In the genomic region with DNA sequence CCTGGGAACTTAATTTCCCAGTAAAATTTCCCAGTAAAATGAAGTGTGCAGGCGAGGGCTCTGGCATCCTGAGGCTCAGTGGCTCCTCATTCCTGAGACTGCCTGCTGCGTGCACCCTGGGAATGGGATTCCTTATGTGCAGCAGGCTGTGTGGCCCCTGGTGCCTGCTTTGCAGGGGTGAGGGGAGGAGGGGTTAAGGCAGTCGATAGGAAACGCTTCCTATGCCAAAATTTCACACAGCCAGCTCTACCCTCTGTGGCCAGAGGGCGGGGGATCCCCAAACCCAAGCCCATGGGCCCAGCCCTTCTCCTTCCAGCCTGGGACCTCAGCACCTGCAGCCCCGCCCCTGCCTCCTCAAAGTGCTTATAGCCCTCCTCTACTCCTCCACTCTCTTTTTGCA, we compare ENCODE assay signal across 23 cellular contexts. TPM values are rescaled to one million over a fixed set of nuclear protein-coding genes. Genes with fewer than 3 reads are reported as not detected.
DNase-seq lines count a peak whose midpoint lies in the region; ATAC-seq and TF ChIP-seq lines count a peak whose summit lies in the region.
"Had no signal": no experiment of that assay in that cellular context is flagged by ENCODE, and none has a peak within 500 bp of the region (broad histone marks: within the 10 kb centered on the region; RNA-seq: fewer than 3 reads in every experiment).

No MANE protein-coding gene starts in this region.

- no peak overlapping the region for H2AFZ ChIP-seq in HCT116 (ENCODE audit: low read depth, low read length, poor library complexity, severe bottlenecking)
- no peak overlapping the region for H2AFZ ChIP-seq in neuronal stem cell (ENCODE audit: low read length)
- H2AFZ ChIP-seq: GM23338 had no signal

- no peaks in the 10 kb centered on the region for H3K9me2 ChIP-seq in HCT116 (ENCODE audit: insufficient read depth)

- H2AK5ac ChIP-seq in neuronal stem cell (ENCODE audit: low read depth, low read length) = no peak overlapping the region

- CTCF ChIA-PET in HCT116 (lab: Charles Lee) = interaction anchor here (0.5 kb wide), 1 partner anchor 81 kb away, joined by 3 read pairs; no protein-coding TSS in a partner anchor

- H3K4me3 Mint-ChIP-seq in activated T-helper 17 cell treated with anti-CD3 and anti-CD28 coated beads, Interleukin-2, amount 50 U/mL, for 72 hours = no peak overlapping the region
- H3K4me3 Mint-ChIP-seq: CD4-positive, alpha-beta T cell; GM23338; T-helper 1 cell treated with Interleukin-12 subunit alpha and Interleukin-12 subunit beta and Interleukin-4 antibody, amounts not matched to agents 30 μg/mL and 1 μg/mL, for 36 hours had no signal

- no peak overlapping the region for H3K23ac ChIP-seq in neuronal stem cell (ENCODE audit: low read depth, low read length, poor library complexity)

- H3K4me1 Mint-ChIP-seq in activated T-helper 17 cell treated with anti-CD3 and anti-CD28 coated beads, Interleukin-2, amount 50 U/mL, for 72 hours = peaks cover 3% of the 10 kb centered on the region

- no peaks in the 10 kb centered on the region for H3K9me3 Mint-ChIP-seq in activated T-helper 17 cell treated with anti-CD3 and anti-CD28 coated beads, Interleukin-2, amount 50 U/mL, for 72 hours
- H3K9me3 Mint-ChIP-seq: CD4-positive, alpha-beta T cell; GM23338; T-helper 1 cell treated with Interleukin-12 subunit alpha and Interleukin-12 subunit beta and Interleukin-4 antibody, amounts not matched to agents 30 μg/mL and 1 μg/mL, for 36 hours had no signal

- H2BK12ac ChIP-seq in neuronal stem cell (ENCODE audit: low read length) = no peak overlapping the region

- BruUV-seq in HCT116 (replicated peaks; lab: Mats Ljungman, UMichigan) = no TSS peak

- H3K27me3 ChIP-seq in BLaER1 treated with 17β-estradiol and CSF1 and Interleukin-3, amounts not matched to agents 10 nM and 100 nM = peaks cover 0 to 40% (median 0%) of the 10 kb centered on the region in 11 experiments; a peak in 5 of 22 replicates
- no peaks in the 10 kb centered on the region for H3K27me3 ChIP-seq in HCT116 (ENCODE audit: insufficient read depth, low read length)
- no peaks in the 10 kb centered on the region for H3K27me3 ChIP-seq in neuronal stem cell (ENCODE audit: control insufficient read depth in 3 of 3, insufficient read depth in 3 of 3, low read depth in 1 of 3, low read length in 3 of 3)
- no peaks in the 10 kb centered on the region for H3K27me3 ChIP-seq in aorta (ENCODE audit: control insufficient read depth in 1 of 2, insufficient read depth in 2 of 2, low read length in 1 of 2)
- H3K27me3 ChIP-seq: BE2C, Peyer's patch had no signal

- peaks cover 0 to 34% (median 0%) of the 10 kb centered on the region in 11 experiments; a peak in 5 of 22 replicates for H4K20me1 ChIP-seq in BLaER1 treated with 17β-estradiol and CSF1 and Interleukin-3, amounts not matched to agents 10 nM and 100 nM
- H4K20me1 ChIP-seq in HCT116 (ENCODE audit: insufficient read depth) = no peaks in the 10 kb centered on the region

- no peak overlapping the region for H2BK5ac ChIP-seq in neuronal stem cell (ENCODE audit: low read length)

- no peak overlapping the region for H4K91ac ChIP-seq in neuronal stem cell (ENCODE audit: low read depth, low read length, poor library complexity)

- no peak overlapping the region for H2BK15ac ChIP-seq in neuronal stem cell (ENCODE audit: low read length)

- peak overlapping the region; percentile 27 for H3K18ac ChIP-seq in neuronal stem cell (ENCODE audit: low read length)

- no peak overlapping the region for H3K9ac ChIP-seq in BLaER1 treated with 17β-estradiol and CSF1 and Interleukin-3, amounts not matched to agents 10 nM and 100 nM
- H3K9ac ChIP-seq in HCT116 (ENCODE audit: low read length) (no peak overlapping the region), neuronal stem cell (ENCODE audit: low read depth, low read length, poor library complexity) (no peak overlapping the region)

- H3K27ac Mint-ChIP-seq in activated T-helper 17 cell treated with anti-CD3 and anti-CD28 coated beads, Interleukin-2, amount 50 U/mL, for 72 hours = no peak overlapping the region
- H3K27ac Mint-ChIP-seq: CD4-positive, alpha-beta T cell; GM23338; T-helper 1 cell treated with Interleukin-12 subunit alpha and Interleukin-12 subunit beta and Interleukin-4 antibody, amounts not matched to agents 30 μg/mL and 1 μg/mL, for 36 hours had no signal

- DNase-seq in HCT116 (ENCODE audit: low read depth, low spot score) (no peak), RPMI8226 (peak; percentile 53), neuronal stem cell (ENCODE audit: low spot score) (no peak), NCI-H226 (no peak), aorta (no peak)
- DNase-seq: BE2C; Caco-2; CD4-positive, alpha-beta T cell; DMS 273 treated with DMSO at 0.1 percent for 48 hours; DMS79 treated with DMSO at 0.1 percent for 48 hours; NCI-H1092 treated with DMSO at 0.1 percent for 48 hours; NCI-H1436 treated with DMSO at 0.1 percent for 48 hours; NCI-H2029 treated with DMSO at 0.1 percent for 48 hours; NCI-H524 treated with DMSO at 0.1 percent for 48 hours; NCI-H82 had no signal

- peaks cover 38 to 80% (median 78%) of the 10 kb centered on the region in 10 experiments for H3K4me1 ChIP-seq in BLaER1 treated with 17β-estradiol and CSF1 and Interleukin-3, amounts not matched to agents 10 nM and 100 nM
- H3K4me1 ChIP-seq in HCT116 (ENCODE audit: control insufficient read depth in 1 of 2, insufficient read depth in 2 of 2, low read length in 2 of 2) = peaks cover 13 to 16% of the 10 kb centered on the region in 2 experiments
- peaks cover 0 to 10% of the 10 kb centered on the region in 2 donors for H3K4me1 ChIP-seq in neuronal stem cell (ENCODE audit: control insufficient read depth in 2 of 2, insufficient read depth in 1 of 2, low read depth in 1 of 2, low read length in 2 of 2)
- no peaks in the 10 kb centered on the region for H3K4me1 ChIP-seq in aorta (ENCODE audit: control insufficient read depth in 1 of 2, insufficient read depth in 2 of 2, low read length in 2 of 2)
- H3K4me1 ChIP-seq: Caco-2, Peyer's patch had no signal

- POLR2A ChIA-PET in HCT116 (lab: Charles Lee) = no interaction called here

- no peak overlapping the region for H3K27ac ChIP-seq in BLaER1 treated with 17β-estradiol and CSF1 and Interleukin-3, amounts not matched to agents 10 nM and 100 nM
- H3K27ac ChIP-seq in HCT116 (ENCODE audit: low read depth, low read length) = no peak overlapping the region
- no peak overlapping the region for H3K27ac ChIP-seq in neuronal stem cell (replicated peaks; ENCODE audit: low read length)
- no peak overlapping the region for H3K27ac ChIP-seq in aorta (ENCODE audit: low read depth in 1 of 2, low read length in 2 of 2)
- H3K27ac ChIP-seq: Peyer's patch had no signal

- peaks cover 8% of the 10 kb centered on the region for H3K36me3 Mint-ChIP-seq in activated T-helper 17 cell treated with anti-CD3 and anti-CD28 coated beads, Interleukin-2, amount 50 U/mL, for 72 hours (ENCODE audit: low read depth)

- ATAC-seq in HCT116 (0 out of 2 replicates have a peak, but pooled peaks have one; percentile 21), aorta (ENCODE audit: low FRiP score) (no peak)
- no peak for ATAC-seq in activated T-helper 17 cell treated with anti-CD3 and anti-CD28 coated beads, Interleukin-2, amount 50 U/mL, for 72 hours (replicated peaks)
- ATAC-seq: GM23338, K562, Right ventricle myocardium inferior had no signal

- no peak for TF ChIP-seq RAD21 in HCT116 (IDR thresholded peaks at IDR 0.05; ENCODE audit: low read depth)

- peak overlapping the region in 9 of 11 experiments; percentile 31 to 96 (median 91); a peak in 17 of 22 replicates for H3K4me2 ChIP-seq in BLaER1 treated with 17β-estradiol and CSF1 and Interleukin-3, amounts not matched to agents 10 nM and 100 nM
- H3K4me2 ChIP-seq in HCT116 (ENCODE audit: low read length) (no peak overlapping the region), neuronal stem cell (ENCODE audit: insufficient read depth, low read length, poor library complexity, severe bottlenecking) (no peak overlapping the region)
- H3K4me2 ChIP-seq: GM23338 had no signal

- no peak for TF ChIP-seq CTCF in HCT116 (IDR thresholded peaks at IDR 0.05 in 2 of 3, conservative IDR thresholded peaks at IDR 0.05 in 1 of 3; ENCODE audit: borderline replicate concordance in 1 of 3, insufficient read depth in 1 of 3, low read depth in 2 of 3, low read length in 2 of 3)

- H2BK120ac ChIP-seq in neuronal stem cell (ENCODE audit: low read depth, low read length) = no peak overlapping the region

- H3K79me2 ChIP-seq in HCT116 (ENCODE audit: insufficient read depth, low read length) = no peaks in the 10 kb centered on the region

- WGBS in neuronal stem cell (ENCODE audit: extremely low coverage in 2 of 2, insufficient read length in 2 of 2, insufficient replicate concordance in 1 of 2), 2 donors = no CpG with 5 or more reads among the region's 6 CpGs
- WGBS in aorta, 2 donors = 78 to 85% methylated on average over 6 of the region's 6 CpGs

- intact Hi-C loops in HCT116 (cut with micrococcal nuclease) (no loop called here), aorta (cut with DNase I) (no loop called here)

- no peak overlapping the region for H3K4ac ChIP-seq in neuronal stem cell (ENCODE audit: low read length)

- H3K36me3 ChIP-seq in BLaER1 treated with 17β-estradiol and CSF1 and Interleukin-3, amounts not matched to agents 10 nM and 100 nM = peaks cover 0 to 5% (median 0%) of the 10 kb centered on the region in 11 experiments; a peak in 3 of 22 replicates
- H3K36me3 ChIP-seq in HCT116 (ENCODE audit: control insufficient read depth in 1 of 2, insufficient read depth in 2 of 2, low read length in 2 of 2) (no peaks in the 10 kb centered on the region), neuronal stem cell (replicated peaks in 1 of 2; ENCODE audit: control insufficient read depth in 2 of 2, insufficient read depth in 2 of 2, low read length in 2 of 2) (peaks cover 0 to 3% of the 10 kb centered on the region in 2 donors), aorta (ENCODE audit: control insufficient read depth in 1 of 2, insufficient read depth in 2 of 2, low read length in 1 of 2) (no peaks in the 10 kb centered on the region)
- H3K36me3 ChIP-seq: BE2C had no signal

- H3K4me3 ChIP-seq in BLaER1 treated with 17β-estradiol and CSF1 and Interleukin-3, amounts not matched to agents 10 nM and 100 nM = no peak overlapping the region
- H3K4me3 ChIP-seq in HCT116 (replicated peaks in 1 of 2; ENCODE audit: low read depth in 1 of 2, low read length in 2 of 2) (no peak overlapping the region), neuronal stem cell (ENCODE audit: low read length in 2 of 2) (no peak overlapping the region), aorta (ENCODE audit: low read length in 2 of 2) (no peak overlapping the region)
- H3K4me3 ChIP-seq: GM23338, K562, Peyer's patch had no signal

- H3K14ac ChIP-seq in neuronal stem cell (ENCODE audit: low read length) = no peak overlapping the region

- RAD21 ChIA-PET in HCT116 (lab: Charles Lee; ENCODE audit: low non-redundant PET in 1 of 2, low total read pairs in 2 of 2, uncharacterized antibody in 2 of 2, unreplicated experiment in 2 of 2) = no interaction called here

- TF ChIP-seq POLR2A in HCT116 (IDR thresholded peaks at IDR 0.05; ENCODE audit: borderline replicate concordance, extremely low read depth, insufficient read depth, insufficient read length) = no peak

- peaks cover 2% of the 10 kb centered on the region for H3K79me1 ChIP-seq in neuronal stem cell (ENCODE audit: low read depth, low read length)

- no peak overlapping the region for H4K8ac ChIP-seq in neuronal stem cell (ENCODE audit: low read depth, low read length)

- no peaks in the 10 kb centered on the region for H3K27me3 Mint-ChIP-seq in activated T-helper 17 cell treated with anti-CD3 and anti-CD28 coated beads, Interleukin-2, amount 50 U/mL, for 72 hours
- H3K27me3 Mint-ChIP-seq: CD4-positive, alpha-beta T cell had no signal

- H3K9me3 ChIP-seq in BLaER1 treated with 17β-estradiol and CSF1 and Interleukin-3, amounts not matched to agents 10 nM and 100 nM (replicated peaks in 1 of 11) = no peaks in the 10 kb centered on the region
- H3K9me3 ChIP-seq in HCT116 (ENCODE audit: control insufficient read depth in 1 of 2, insufficient read depth in 1 of 2, low read depth in 1 of 2, low read length in 2 of 2) (no peaks in the 10 kb centered on the region), neuronal stem cell (replicated peaks in 1 of 2; ENCODE audit: control insufficient read depth in 2 of 2, insufficient read depth in 1 of 2, low read depth in 1 of 2, low read length in 2 of 2) (peaks cover 0 to 3% of the 10 kb centered on the region in 2 donors), aorta (ENCODE audit: control insufficient read depth, low read length) (no peaks in the 10 kb centered on the region)
- H3K9me3 ChIP-seq: BE2C, Caco-2, Peyer's patch had no signal

RNA-seq across cellular contexts. Expression of a gene that starts 12.1 kb away (rescaled TPM):
- 1.0 TPM for total RNA-seq in HCT116 (2021; ENCODE audit: unreplicated experiment)
- 0.82 and 0.96 TPM in 2 replicates for polyA plus RNA-seq in HCT116 (2012)
- 4.8 TPM for polyA plus RNA-seq in neuronal stem cell (2013, experiment 1 of 2)
- polyA plus RNA-seq in neuronal stem cell (2013, experiment 2 of 2) = 4.5 TPM
- 1 to 10 TPM in 1 of 2 donors, under 1 TPM in 1; 0.84 to 2.1 TPM for total RNA-seq in activated T-helper 17 cell treated with anti-CD3 and anti-CD28 coated beads, Interleukin-2, amount 50 U/mL, for 72 hours
- total RNA-seq in aorta = under 1 TPM; 0.26 to 0.48 TPM
- polyA plus RNA-seq in aorta = 10 to 100 TPM in 1 of 2 donors, 1 to 10 TPM in 1; 2.3 to 11.9 TPM

RNA-seq across cellular contexts. Expression of a gene that starts 38.6 kb away (rescaled TPM):
- total RNA-seq in HCT116 (2021; ENCODE audit: unreplicated experiment) (not detected), aorta (under 1 TPM in 1 of 2 donors, not detected in 1; 0.81 TPM)
- polyA plus RNA-seq in HCT116 (2012) = 2.8 and 3.5 TPM in 2 replicates
- 1.3 TPM for polyA plus RNA-seq in neuronal stem cell (2013, experiment 1 of 2)
- polyA plus RNA-seq in neuronal stem cell (2013, experiment 2 of 2) = 0.91 TPM
- not detected for total RNA-seq in activated T-helper 17 cell treated with anti-CD3 and anti-CD28 coated beads, Interleukin-2, amount 50 U/mL, for 72 hours
- under 1 TPM; 0.25 to 0.72 TPM for polyA plus RNA-seq in aorta
- total RNA-seq: A673; Caco-2; CD4-positive, alpha-beta T cell; K562; Peyer's patch; Right ventricle myocardium inferior had no signal
- polyA plus RNA-seq: K562 had no signal

RNA-seq across cellular contexts. Expression of a gene that starts 59.0 kb away (rescaled TPM):
- total RNA-seq in HCT116 (2021; ENCODE audit: unreplicated experiment) (36.0 TPM), aorta (10 to 100 TPM; 25.0 to 25.8 TPM)
- polyA plus RNA-seq in HCT116 (2012) = 24.8 and 27.6 TPM in 2 replicates
- polyA plus RNA-seq in neuronal stem cell (2013, experiment 1 of 2) = 10.9 TPM
- 11.4 TPM for polyA plus RNA-seq in neuronal stem cell (2013, experiment 2 of 2)
- total RNA-seq in activated T-helper 17 cell treated with anti-CD3 and anti-CD28 coated beads, Interleukin-2, amount 50 U/mL, for 72 hours = 10 to 100 TPM; 36.6 to 90.7 TPM
- 10 to 100 TPM in 1 of 2 donors, 1 to 10 TPM in 1; 8.8 to 74.1 TPM for polyA plus RNA-seq in aorta

Comparison
In these comparisons a context has a peak if more than half of its experiments do, and no peak if none do; other contexts are left out.
1. H3K4me2 ChIP-seq: peak in BLaER1 treated with 17β-estradiol and CSF1 and Interleukin-3, amounts not matched to agents 10 nM and 100 nM (9 of 11); none in HCT116 (single experiment) and neuronal stem cell (single experiment).